In genomic region chr5:10760976-10761841, GRCh38 we compare ENCODE assay signal across 8 cellular contexts. TPM values are rescaled to one million over a fixed set of nuclear protein-coding genes. Genes with fewer than 3 reads are reported as not detected.
A peak's percentile ranks its signal among the peaks of the same experiment; 100 is the strongest.
DNase-seq lines count a peak whose midpoint lies in the region; TF ChIP-seq lines count a peak whose summit lies in the region.

Gene DAP, minus strand, starts transcription at chr5:10761234. Its CDS starts 166 bp downstream, at chr5:10761068.

- no peaks in the 10 kb centered on the region for H3K9me3 ChIP-seq in stomach smooth muscle (ENCODE audit: control insufficient read depth in 2 of 2, low read length in 2 of 2)

- TF ChIP-seq CTCF in LNCaP clone FGC (IDR thresholded peaks at IDR 0.05; ENCODE audit: control insufficient read depth, extremely low read depth, insufficient read depth): no peak
- TF ChIP-seq CTCF in foreskin fibroblast (IDR thresholded peaks at IDR 0.05; ENCODE audit: low read depth, low read length): no peak
- no peak for TF ChIP-seq CTCF in neural crest cell (conservative IDR thresholded peaks at IDR 0.05)

- H3K4me3 ChIP-seq in LNCaP clone FGC (ENCODE audit: low read depth, low read length) (peak within 1 kb of the TSS; percentile 75), foreskin fibroblast (ENCODE audit: low read depth in 1 of 2, low read length in 2 of 2) (peak within 1 kb of the TSS; percentile 48 to 81), stomach smooth muscle (ENCODE audit: low read length in 2 of 2) (peak within 1 kb of the TSS; percentile 62 to 79)

- peak within 1 kb of the TSS; percentile 66 to 91 for H3K9ac ChIP-seq in stomach smooth muscle (ENCODE audit: low read length in 2 of 2)

- DNase-seq in ELF-1 (ENCODE audit: low read depth, low spot score) (peak; percentile 86), H4 (ENCODE audit: low spot score) (peak; percentile 83), LNCaP clone FGC (ENCODE audit: low read depth) (no peak), SHP77 treated with DMSO at 0.1 percent for 48 hours (lab: John Stamatoyannopoulos, UW) (peak; percentile 86), activated gamma-delta T cell treated with Interleukin-2 at 50 U/mL for 16 hours (peak; percentile 87), foreskin fibroblast (peak; percentile 90 to 96), neural crest cell (ENCODE audit: low read depth, low spot score) (peak; percentile 68)

- no peaks in the 10 kb centered on the region for H3K36me3 ChIP-seq in stomach smooth muscle (ENCODE audit: control insufficient read depth in 2 of 2, insufficient read depth in 2 of 2, low read length in 2 of 2)

- H3K4me1 Mint-ChIP-seq in neural crest cell: peaks cover 37% of the 10 kb centered on the region

- peaks cover 3% of the 10 kb centered on the region for H3K36me3 Mint-ChIP-seq in neural crest cell (ENCODE audit: low read depth)

- H3K27ac Mint-ChIP-seq in neural crest cell (ENCODE audit: unreplicated experiment): peak within 1 kb of the TSS; percentile 79

- no peaks in the 10 kb centered on the region for H3K27me3 ChIP-seq in stomach smooth muscle (ENCODE audit: control insufficient read depth in 1 of 2, insufficient read depth in 2 of 2, low read length in 2 of 2)

- H3K27me3 Mint-ChIP-seq in neural crest cell (ENCODE audit: low read depth): no peaks in the 10 kb centered on the region

- H3K9me3 Mint-ChIP-seq in neural crest cell: no peaks in the 10 kb centered on the region

- peak within 1 kb of the TSS; percentile 95 for H3K4me3 Mint-ChIP-seq in neural crest cell

- H3K27ac ChIP-seq in stomach smooth muscle (ENCODE audit: low read length): peak within 1 kb of the TSS; percentile 90

- peaks cover 22% of the 10 kb centered on the region for H3K4me1 ChIP-seq in stomach smooth muscle (ENCODE audit: control insufficient read depth, insufficient read depth, low read length)

RNA-seq across cellular contexts. Expression of gene DAP, which starts in this region (rescaled TPM):
- 38.0 and 41.5 TPM in 2 replicates for total RNA-seq in H4 (2014; rRNA removed; shearing (Covaris generic))
- 107 and 111 TPM in 2 replicates for total RNA-seq in neural crest cell
